14 cellular contexts compared by ENCODE assay signal in the genomic region with DNA sequence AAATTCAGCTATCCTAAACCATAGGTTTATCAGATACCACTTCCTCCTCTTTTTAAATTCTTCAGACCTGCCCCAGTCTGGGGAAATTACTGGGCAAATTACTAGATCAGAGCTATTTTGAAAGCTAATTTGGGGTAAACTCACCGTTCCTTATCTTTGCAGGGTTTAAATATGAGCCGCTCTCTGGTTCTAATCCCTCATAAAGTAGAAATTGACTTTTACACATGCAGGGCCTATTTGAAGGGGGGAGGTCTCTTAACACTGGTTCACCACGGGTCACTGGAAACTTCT. TPM values are rescaled to one million over a fixed set of nuclear protein-coding genes. Genes with fewer than 3 reads are reported as not detected.
A peak's percentile ranks its signal among the peaks of the same experiment; 100 is the strongest.
DNase-seq lines count a peak whose midpoint lies in the region; TF ChIP-seq lines count a peak whose summit lies in the region.
"Had no signal": no experiment of that assay in that cellular context is flagged by ENCODE, and none has a peak within 500 bp of the region (broad histone marks: within the 10 kb centered on the region; RNA-seq: fewer than 3 reads in every experiment).

No MANE protein-coding gene starts in this region.

- CTCF ChIA-PET in SK-N-SH (lab: Yijun Ruan, JAX) = interaction anchor here (0.6 to 1.9 kb wide), 10 partner anchors 9 to 768 kb away, joined by 3 to 11 read pairs (median 5); no protein-coding TSS in a partner anchor

- no peaks in the 10 kb centered on the region for H3K9me2 ChIP-seq in SK-N-SH

- in situ Hi-C loops in brain microvascular endothelial cell (cut with HindIII; ENCODE audit: low pct_ligation_motif_present, low sequenced_read_pairs) = loop anchor here (25.0 kb wide), 1 partner anchor 1574 kb away; a partner anchor contains a TSS

- H3K79me2 ChIP-seq in SK-N-SH (ENCODE audit: insufficient read depth) = peaks cover 53% of the 10 kb centered on the region

- H3K27ac ChIP-seq in SK-N-SH (ENCODE audit: low read depth in 2 of 2, low read length in 1 of 2) (peak overlapping the region; percentile 99), ovary (no peak overlapping the region), brain microvascular endothelial cell (no peak overlapping the region)
- H3K27ac ChIP-seq: BLaER1 treated with 17β-estradiol and CSF1 and Interleukin-3, amounts not matched to agents 10 nM and 100 nM; thyroid gland had no signal

- H4K20me1 ChIP-seq in SK-N-SH (ENCODE audit: insufficient read depth) = no peaks in the 10 kb centered on the region
- H4K20me1 ChIP-seq: BLaER1 treated with 17β-estradiol and CSF1 and Interleukin-3, amounts not matched to agents 10 nM and 100 nM had no signal

- H3K4me1 ChIP-seq in ES-I3 (ENCODE audit: insufficient read depth, low read length) = peaks cover 18% of the 10 kb centered on the region
- H3K4me1 ChIP-seq in SK-N-SH (ENCODE audit: control insufficient read depth in 1 of 2, insufficient read depth in 2 of 2, low read depth in 1 of 2, low read length in 1 of 2) = peaks cover 14 to 34% of the 10 kb centered on the region in 2 experiments; a peak in 2 of 4 replicates
- no peaks in the 10 kb centered on the region for H3K4me1 ChIP-seq in ovary (ENCODE audit: insufficient read depth)
- H3K4me1 ChIP-seq: BLaER1 treated with 17β-estradiol and CSF1 and Interleukin-3, amounts not matched to agents 10 nM and 100 nM had no signal

- H3K4me3 ChIP-seq in SK-N-SH (ENCODE audit: low read depth in 2 of 2, low read length in 1 of 2) (peak overlapping the region; percentile 63 to 74), fibroblast of the aortic adventitia (ENCODE audit: low read depth, low read length) (peak overlapping the region; percentile 58), ovary (peak overlapping the region; percentile 51), brain microvascular endothelial cell (ENCODE audit: low read depth, low read length) (no peak overlapping the region)
- H3K4me3 ChIP-seq: BLaER1 treated with 17β-estradiol and CSF1 and Interleukin-3, amounts not matched to agents 10 nM and 100 nM had no signal

- intact Hi-C loops in ovary (cut with DNase I) = loop anchor here in 1 of 4 donors (2.0 kb wide), 1 partner anchor 229 kb away; no protein-coding TSS in a partner anchor

- TF ChIP-seq POLR2A in ovary (IDR thresholded peaks at IDR 0.05) = no peak

- WGBS in SK-N-SH (ENCODE audit: low lambda C conversion rate) = 22% methylated on average over 3 of the region's 3 CpGs
- 78 to 84% (median 81%) methylated on average over 3 of the region's 3 CpGs for WGBS in ovary, 3 donors

- TF ChIP-seq RAD21 in SK-N-SH (IDR thresholded peaks at IDR 0.05; ENCODE audit: low read length) = no peak

- POLR2A ChIA-PET in SK-N-SH (lab: Yijun Ruan, JAX) = interaction anchor here (0.6 to 3.3 kb wide), 16 partner anchors 10 to 769 kb away, joined by 3 to 35 read pairs (median 6); a partner anchor contains a TSS

- TF ChIP-seq EP300 in SK-N-SH (IDR thresholded peaks at IDR 0.05; ENCODE audit: borderline replicate concordance in 1 of 2, low read depth in 1 of 2, low read length in 1 of 2) (peak in 1 of 2 experiments; percentile 31; a peak in 1 of 4 replicates), ovary (IDR thresholded peaks at IDR 0.05) (no peak)

- DNase-seq in SK-N-SH (no peak), fibroblast of the aortic adventitia (ENCODE audit: low read depth) (no peak), ovary (no peak), brain microvascular endothelial cell (no peak), retina (no peak), NCI-H446 (lab: John Stamatoyannopoulos, UW) (no peak), NCI-H510A treated with DMSO at 0.1 percent for 48 hours (lab: John Stamatoyannopoulos, UW) (no peak)
- DNase-seq: activated CD4-positive, alpha-beta T cell treated with anti-CD3 and anti-CD28 coated beads, Interleukin-2, amount 50 U/mL, for 4 hours; activated naive CD4-positive, alpha-beta T cell treated with anti-CD3 and anti-CD28 coated beads for 36 hours; NCI-H1436; stimulated activated CD4-positive, alpha-beta T cell treated with anti-CD3 and anti-CD28 coated beads, Interleukin-4, amount 100 ng/mL, for 4 hours; thyroid gland had no signal

- peak overlapping the region; percentile 89 for H3K4me2 ChIP-seq in SK-N-SH
- H3K4me2 ChIP-seq: BLaER1 treated with 17β-estradiol and CSF1 and Interleukin-3, amounts not matched to agents 10 nM and 100 nM had no signal

- H3F3A ChIP-seq in SK-N-SH (replicated peaks; ENCODE audit: insufficient read depth) = peaks cover 14% of the 10 kb centered on the region

- H3K9ac ChIP-seq in ES-I3 (ENCODE audit: low read depth, low read length) (peak overlapping the region; percentile 49; the same call in 1 of the 2 replicates), SK-N-SH (peak overlapping the region; percentile 100)
- H3K9ac ChIP-seq: BLaER1 treated with 17β-estradiol and CSF1 and Interleukin-3, amounts not matched to agents 10 nM and 100 nM had no signal

- H3K36me3 ChIP-seq in ES-I3 (ENCODE audit: insufficient read depth, low read length) = no peaks in the 10 kb centered on the region
- peaks cover 0 to 6% of the 10 kb centered on the region in 2 experiments for H3K36me3 ChIP-seq in SK-N-SH (replicated peaks in 1 of 2; ENCODE audit: control insufficient read depth in 1 of 2, insufficient read depth in 2 of 2, low read length in 1 of 2)
- H3K36me3 ChIP-seq in ovary = no peaks in the 10 kb centered on the region
- H3K36me3 ChIP-seq in brain microvascular endothelial cell (replicated peaks) = no peaks in the 10 kb centered on the region
- H3K36me3 ChIP-seq: BLaER1 treated with 17β-estradiol and CSF1 and Interleukin-3, amounts not matched to agents 10 nM and 100 nM; thyroid gland had no signal

- TF ChIP-seq CTCF in SK-N-SH (IDR thresholded peaks at IDR 0.05) (no peak), fibroblast of the aortic adventitia (IDR thresholded peaks at IDR 0.05; ENCODE audit: insufficient read depth, low read length) (no peak), ovary (IDR thresholded peaks at IDR 0.05) (no peak), brain microvascular endothelial cell (IDR thresholded peaks at IDR 0.05; ENCODE audit: low read depth, low read length, missing control alignments) (no peak)

- H3K27me3 ChIP-seq in SK-N-SH (ENCODE audit: insufficient read depth) (no peaks in the 10 kb centered on the region), ovary (no peaks in the 10 kb centered on the region), brain microvascular endothelial cell (replicated peaks) (peaks cover 76% of the 10 kb centered on the region)

- H3K9me3 ChIP-seq in ES-I3 (ENCODE audit: control insufficient read depth, insufficient read depth, low read length) (no peaks in the 10 kb centered on the region), SK-N-SH (no peaks in the 10 kb centered on the region), ovary (no peaks in the 10 kb centered on the region)
- H3K9me3 ChIP-seq: thyroid gland had no signal

- peak overlapping the region; percentile 56; the same call in 1 of the 2 replicates for H2AFZ ChIP-seq in SK-N-SH (ENCODE audit: low read depth)

TF ChIP-seq in SK-N-SH, 30 proteins besides CTCF, POLR2A, EP300 and RAD21:
- TF ChIP-seq, protein P1, sequence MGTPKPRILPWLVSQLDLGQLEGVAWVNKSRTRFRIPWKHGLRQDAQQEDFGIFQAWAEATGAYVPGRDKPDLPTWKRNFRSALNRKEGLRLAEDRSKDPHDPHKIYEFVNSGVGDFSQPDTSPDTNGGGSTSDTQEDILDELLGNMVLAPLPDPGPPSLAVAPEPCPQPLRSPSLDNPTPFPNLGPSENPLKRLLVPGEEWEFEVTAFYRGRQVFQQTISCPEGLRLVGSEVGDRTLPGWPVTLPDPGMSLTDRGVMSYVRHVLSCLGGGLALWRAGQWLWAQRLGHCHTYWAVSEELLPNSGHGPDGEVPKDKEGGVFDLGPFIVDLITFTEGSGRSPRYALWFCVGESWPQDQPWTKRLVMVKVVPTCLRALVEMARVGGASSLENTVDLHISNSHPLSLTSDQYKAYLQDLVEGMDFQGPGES (IDR thresholded peaks at IDR 0.05; ENCODE audit: low read depth, low read length) = no peak
- TF ChIP-seq FOSL2 (IDR thresholded peaks at IDR 0.05; ENCODE audit: borderline replicate concordance, low read depth) (no peak), SMC3 (IDR thresholded peaks at IDR 0.05; ENCODE audit: low read depth, low read length) (no peak), ELF1 (IDR thresholded peaks at IDR 0.05) (no peak), NFIC (IDR thresholded peaks at IDR 0.05; ENCODE audit: borderline replicate concordance) (no peak)
- TF ChIP-seq, protein P2, sequence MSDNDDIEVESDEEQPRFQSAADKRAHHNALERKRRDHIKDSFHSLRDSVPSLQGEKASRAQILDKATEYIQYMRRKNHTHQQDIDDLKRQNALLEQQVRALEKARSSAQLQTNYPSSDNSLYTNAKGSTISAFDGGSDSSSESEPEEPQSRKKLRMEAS (IDR thresholded peaks at IDR 0.05; ENCODE audit: low read depth) = no peak
- TF ChIP-seq, protein P3, sequence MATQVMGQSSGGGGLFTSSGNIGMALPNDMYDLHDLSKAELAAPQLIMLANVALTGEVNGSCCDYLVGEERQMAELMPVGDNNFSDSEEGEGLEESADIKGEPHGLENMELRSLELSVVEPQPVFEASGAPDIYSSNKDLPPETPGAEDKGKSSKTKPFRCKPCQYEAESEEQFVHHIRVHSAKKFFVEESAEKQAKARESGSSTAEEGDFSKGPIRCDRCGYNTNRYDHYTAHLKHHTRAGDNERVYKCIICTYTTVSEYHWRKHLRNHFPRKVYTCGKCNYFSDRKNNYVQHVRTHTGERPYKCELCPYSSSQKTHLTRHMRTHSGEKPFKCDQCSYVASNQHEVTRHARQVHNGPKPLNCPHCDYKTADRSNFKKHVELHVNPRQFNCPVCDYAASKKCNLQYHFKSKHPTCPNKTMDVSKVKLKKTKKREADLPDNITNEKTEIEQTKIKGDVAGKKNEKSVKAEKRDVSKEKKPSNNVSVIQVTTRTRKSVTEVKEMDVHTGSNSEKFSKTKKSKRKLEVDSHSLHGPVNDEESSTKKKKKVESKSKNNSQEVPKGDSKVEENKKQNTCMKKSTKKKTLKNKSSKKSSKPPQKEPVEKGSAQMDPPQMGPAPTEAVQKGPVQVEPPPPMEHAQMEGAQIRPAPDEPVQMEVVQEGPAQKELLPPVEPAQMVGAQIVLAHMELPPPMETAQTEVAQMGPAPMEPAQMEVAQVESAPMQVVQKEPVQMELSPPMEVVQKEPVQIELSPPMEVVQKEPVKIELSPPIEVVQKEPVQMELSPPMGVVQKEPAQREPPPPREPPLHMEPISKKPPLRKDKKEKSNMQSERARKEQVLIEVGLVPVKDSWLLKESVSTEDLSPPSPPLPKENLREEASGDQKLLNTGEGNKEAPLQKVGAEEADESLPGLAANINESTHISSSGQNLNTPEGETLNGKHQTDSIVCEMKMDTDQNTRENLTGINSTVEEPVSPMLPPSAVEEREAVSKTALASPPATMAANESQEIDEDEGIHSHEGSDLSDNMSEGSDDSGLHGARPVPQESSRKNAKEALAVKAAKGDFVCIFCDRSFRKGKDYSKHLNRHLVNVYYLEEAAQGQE (IDR thresholded peaks at IDR 0.05; ENCODE audit: low read depth, low read length) = no peak

RNA-seq across cellular contexts. Expression of a gene that starts 11.0 kb away (rescaled TPM):
- 120 and 146 TPM in 2 replicates for polyA plus RNA-seq in SK-N-SH (2012; rRNA removed)
- polyA plus RNA-seq in SK-N-SH (2012; cell fraction: cytosol; rRNA removed) = 113 and 133 TPM in 2 replicates
- 253 and 311 TPM in 2 replicates for polyA plus RNA-seq in SK-N-SH (2012; cell fraction: nucleus; rRNA removed)
- total RNA-seq in fibroblast of the aortic adventitia (ENCODE audit: low replicate concordance) = 43.7 and 84.0 TPM in 2 replicates
- total RNA-seq in ovary = 10 to 100 TPM; 27.7 to 73.7 (median 47.7) TPM
- polyA plus RNA-seq in ovary = 10 to 100 TPM; 35.0 to 49.8 TPM
- total RNA-seq: activated naive CD4-positive, alpha-beta T cell treated with anti-CD3 and anti-CD28 coated beads for 36 hours had no signal

Comparison
In these comparisons a context has a peak if more than half of its experiments do, and no peak if none do; other contexts are left out.
1. H3K27ac ChIP-seq: peak in SK-N-SH (2 of 2); none in ovary (0 of 2) and brain microvascular endothelial cell (single experiment).